2 cellular contexts compared by ENCODE assay signal in the genomic region with DNA sequence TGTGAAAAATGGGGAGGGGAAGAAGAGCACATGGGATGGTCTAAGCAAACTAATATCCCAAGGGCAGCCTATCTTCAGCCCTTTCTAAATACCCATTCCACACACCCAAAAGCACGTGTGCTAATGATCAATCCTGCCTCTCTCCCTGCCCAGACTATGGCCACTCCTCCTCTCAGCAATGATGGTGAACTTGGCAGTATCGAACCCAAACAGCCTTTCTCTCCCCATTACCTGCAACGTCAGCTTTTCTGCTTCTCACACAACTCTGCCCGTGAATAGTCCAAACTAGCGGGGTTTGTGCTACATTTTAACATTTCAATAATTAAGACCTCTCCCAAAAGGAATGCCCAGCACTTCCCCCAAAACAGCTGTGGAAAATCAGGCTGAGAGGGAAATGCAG.
A peak's percentile ranks its signal among the peaks of the same experiment; 100 is the strongest.
TF ChIP-seq lines count a peak whose summit lies in the region.

No MANE protein-coding gene starts in this region.

TF ChIP-seq in IMR-90, 13 proteins besides CTCF, POLR2A, EP300 and RAD21:
- peak; percentile 41; the same call in 1 of the 2 replicates for TF ChIP-seq MAFK (IDR thresholded peaks at IDR 0.05; ENCODE audit: low read depth, low read length)
- TF ChIP-seq SMC3 (IDR thresholded peaks at IDR 0.05; ENCODE audit: low read depth, low read length): no peak
- TF ChIP-seq, protein P1, sequence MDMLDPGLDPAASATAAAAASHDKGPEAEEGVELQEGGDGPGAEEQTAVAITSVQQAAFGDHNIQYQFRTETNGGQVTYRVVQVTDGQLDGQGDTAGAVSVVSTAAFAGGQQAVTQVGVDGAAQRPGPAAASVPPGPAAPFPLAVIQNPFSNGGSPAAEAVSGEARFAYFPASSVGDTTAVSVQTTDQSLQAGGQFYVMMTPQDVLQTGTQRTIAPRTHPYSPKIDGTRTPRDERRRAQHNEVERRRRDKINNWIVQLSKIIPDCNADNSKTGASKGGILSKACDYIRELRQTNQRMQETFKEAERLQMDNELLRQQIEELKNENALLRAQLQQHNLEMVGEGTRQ (IDR thresholded peaks at IDR 0.05; ENCODE audit: low read depth, low read length): no peak
- TF ChIP-seq, protein P2, sequence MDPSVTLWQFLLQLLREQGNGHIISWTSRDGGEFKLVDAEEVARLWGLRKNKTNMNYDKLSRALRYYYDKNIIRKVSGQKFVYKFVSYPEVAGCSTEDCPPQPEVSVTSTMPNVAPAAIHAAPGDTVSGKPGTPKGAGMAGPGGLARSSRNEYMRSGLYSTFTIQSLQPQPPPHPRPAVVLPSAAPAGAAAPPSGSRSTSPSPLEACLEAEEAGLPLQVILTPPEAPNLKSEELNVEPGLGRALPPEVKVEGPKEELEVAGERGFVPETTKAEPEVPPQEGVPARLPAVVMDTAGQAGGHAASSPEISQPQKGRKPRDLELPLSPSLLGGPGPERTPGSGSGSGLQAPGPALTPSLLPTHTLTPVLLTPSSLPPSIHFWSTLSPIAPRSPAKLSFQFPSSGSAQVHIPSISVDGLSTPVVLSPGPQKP (IDR thresholded peaks at IDR 0.05; ENCODE audit: borderline replicate concordance, low read depth, low read length): no peak

TF ChIP-seq in H1, 55 proteins besides CTCF, POLR2A, EP300 and RAD21:
- TF ChIP-seq CREB1 (IDR thresholded peaks at IDR 0.05): no peak
